In the genomic region with DNA sequence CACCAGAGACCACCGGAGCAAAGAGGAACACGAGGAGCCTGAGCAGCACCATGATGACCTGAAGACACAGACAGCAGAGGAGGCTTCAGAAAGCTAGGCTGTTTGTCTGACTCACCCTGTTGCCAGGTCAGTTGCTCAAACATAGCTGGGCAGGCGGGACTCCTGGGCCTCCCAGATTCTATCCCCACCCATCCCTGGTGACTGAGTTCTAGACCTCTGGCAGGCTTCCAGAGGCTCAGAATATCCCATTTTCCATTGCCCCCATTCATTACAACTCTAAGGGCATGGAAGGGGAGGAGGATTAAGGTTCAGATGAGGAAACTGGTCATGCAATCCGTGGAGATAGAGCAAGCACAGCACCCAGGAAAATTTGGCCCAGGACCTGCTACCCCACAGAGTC, we compare ENCODE assay signal across 11 cellular contexts. TPM values are rescaled to one million over a fixed set of nuclear protein-coding genes. Genes with fewer than 3 reads are reported as not detected.
DNase-seq lines count a peak whose midpoint lies in the region; ATAC-seq and TF ChIP-seq lines count a peak whose summit lies in the region.
"Had no signal": no experiment of that assay in that cellular context is flagged by ENCODE, and none has a peak within 500 bp of the region (broad histone marks: within the 10 kb centered on the region; RNA-seq: fewer than 3 reads in every experiment).

A gene with protein sequence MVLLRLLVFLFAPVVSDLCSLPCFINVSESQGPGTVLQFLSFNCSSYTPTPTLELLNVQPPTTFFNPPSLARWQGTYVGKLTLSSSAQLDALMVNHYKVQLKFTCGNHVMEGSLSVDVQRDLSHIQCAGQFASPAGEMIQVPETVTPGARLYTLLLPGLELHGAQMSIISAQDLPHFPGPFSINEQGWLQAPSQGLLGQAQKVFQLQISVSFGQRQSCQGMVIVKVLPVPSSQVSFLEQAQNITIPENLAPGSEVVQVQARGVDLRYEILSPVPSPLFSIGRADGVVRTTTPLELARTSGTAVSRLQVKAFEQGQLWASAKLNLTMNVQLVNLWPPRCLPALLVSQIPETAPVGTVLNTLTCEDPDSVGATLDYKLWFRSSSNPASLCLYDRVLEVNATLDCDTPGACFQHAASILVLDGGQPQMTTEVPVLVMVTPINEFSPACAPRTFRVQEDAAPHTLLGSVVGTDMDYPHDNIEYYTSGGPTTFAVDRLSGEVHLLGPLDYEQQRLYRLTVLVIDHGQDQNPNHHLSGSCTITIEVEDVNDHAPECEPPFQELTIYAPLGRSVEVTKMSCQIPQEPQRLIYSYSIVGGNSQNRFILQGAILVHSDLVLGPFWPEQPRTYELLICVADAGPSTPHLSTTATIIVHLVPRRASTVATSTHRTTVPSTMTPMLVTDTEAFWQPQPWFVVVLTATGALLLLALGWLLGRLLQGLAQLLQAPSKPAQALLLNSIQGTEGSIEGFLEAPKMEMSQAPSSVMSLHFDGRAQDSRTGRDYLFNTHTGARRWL (minus strand): TSS at position 113 of the 400 bp plus-strand sequence. CDS start 61 bp downstream, at position 52.

- no peaks in the 10 kb centered on the region for H3K27me3 ChIP-seq in ovary
- H3K27me3 ChIP-seq: pancreas had no signal

- TF ChIP-seq CTCF in epithelial cell of proximal tubule (conservative IDR thresholded peaks at IDR 0.05; ENCODE audit: low read depth, low read length): no peak
- TF ChIP-seq CTCF in ovary (IDR thresholded peaks at IDR 0.05): no peak

- no peaks in the 10 kb centered on the region for H3K36me3 ChIP-seq in ovary
- H3K36me3 ChIP-seq: pancreas had no signal

- intact Hi-C loops in sciatic nerve (cut with DNase I) (no loop called here), ovary (cut with DNase I) (loop anchor here in 1 of 4 donors (10.0 kb wide), 1 partner anchor 105 kb away; a partner anchor contains a TSS)

- peaks cover 5% of the 10 kb centered on the region for H3K4me1 ChIP-seq in ovary (ENCODE audit: insufficient read depth)

- 58 to 60% (median 58%) methylated on average over 4 of the region's 4 CpGs for WGBS in ovary, 3 donors

- DNase-seq in GM04504 (ENCODE audit: low read depth) (peak; percentile 78), NCI-H226 (peak; percentile 92), epithelial cell of proximal tubule (ENCODE audit: low read depth) (peak; percentile 35), sciatic nerve (ENCODE audit: low spot score) (no peak), Kasumi-1 (lab: John Stamatoyannopoulos, UW) (no peak), ovary (no peak), NCI-H187 treated with DMSO at 0.1 percent for 48 hours (lab: John Stamatoyannopoulos, UW) (no peak)

- TF ChIP-seq POLR2A in ovary (IDR thresholded peaks at IDR 0.05): no peak

- no peaks in the 10 kb centered on the region for H3K9me3 ChIP-seq in ovary
- H3K9me3 ChIP-seq: pancreas had no signal

- H3K4me3 ChIP-seq in epithelial cell of proximal tubule (ENCODE audit: low read depth, low read length) (no peak within 1 kb of the TSS), ovary (no peak within 1 kb of the TSS)
- H3K4me3 ChIP-seq: pancreas had no signal

- ATAC-seq in sciatic nerve (peak; percentile 21), HG02884 (IDR thresholded peaks at IDR 0.05; ENCODE audit: unreplicated experiment) (no peak)
- ATAC-seq: activated T-helper 17 cell treated with anti-CD3 and anti-CD28 coated beads, Interleukin-2, amount 50 U/mL, for 72 hours; pancreas had no signal

- TF ChIP-seq EP300 in ovary (IDR thresholded peaks at IDR 0.05): no peak

- H3K27ac ChIP-seq in ovary: no peak within 1 kb of the TSS
- H3K27ac ChIP-seq: pancreas, VCaP had no signal

RNA-seq across cellular contexts. Expression of the gene that starts here (rescaled TPM):
- total RNA-seq in epithelial cell of proximal tubule: not detected in 2 replicates
- 1.6 TPM for total RNA-seq in sciatic nerve
- 10 to 100 TPM in 1 of 7 donors, 1 to 10 TPM in 4, not detected in 2; 1.3 to 37.7 (median 3.1) TPM for total RNA-seq in ovary
- polyA plus RNA-seq in ovary: under 1 TPM in 1 of 2 donors, not detected in 1; 0.16 TPM
- total RNA-seq: pancreas had no signal
- polyA plus RNA-seq: pancreas had no signal

Comparison
In these comparisons a context has a peak if more than half of its experiments do, and no peak if none do; other contexts are left out.
1. Peak in DNase-seq in epithelial cell of proximal tubule; RNA of the gene not detected or under 1 TPM.
2. DNase-seq: peak in GM04504 (single experiment) and NCI-H226 (single experiment); none in sciatic nerve (single experiment), Kasumi-1 (0 of 2), ovary (0 of 5) and NCI-H187 treated with DMSO at 0.1 percent for 48 hours (single experiment).